ENCODE assay signal across 21 cellular contexts in the genomic region with DNA sequence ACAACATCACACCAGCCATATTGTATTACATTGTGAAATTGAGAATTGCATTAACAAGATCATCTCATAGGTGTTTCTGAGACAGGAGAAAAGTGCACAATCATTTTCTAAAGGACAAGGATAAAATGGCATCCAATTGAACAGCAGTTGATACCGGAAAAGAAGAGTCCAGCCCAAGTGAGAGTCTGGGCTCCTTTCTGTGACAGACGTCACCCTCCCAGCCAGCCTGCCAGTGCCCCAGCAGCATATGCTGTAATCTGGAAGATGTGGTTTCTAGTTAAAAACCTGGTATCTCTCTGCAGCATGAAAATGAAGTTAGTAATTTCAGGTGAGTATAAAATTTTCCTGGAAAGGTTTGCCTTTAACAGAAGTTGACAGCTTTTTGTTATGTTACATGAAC.
"Had no signal": no experiment of that assay in that cellular context is flagged by ENCODE, and none has a peak within 500 bp of the region (broad histone marks: within the 10 kb centered on the region; RNA-seq: fewer than 3 reads in every experiment).

No MANE protein-coding gene starts in this region.

- DNase-seq: cortex of kidney; effector CD8-positive, alpha-beta T cell; effector memory CD8-positive, alpha-beta T cell; endodermal cell; erythroblast; esophagus squamous epithelium; foreskin fibroblast; foreskin melanocyte; gastrocnemius medialis; glutamatergic neuron; head of caudate nucleus; heart right ventricle; hippocampal formation; left cardiac atrium; left lung; left ventricle myocardium superior; lower lobe of right lung; mesenchymal stem cell; mucosa of descending colon; naive B cell; naive thymus-derived CD8-positive, alpha-beta T cell had no signal
